8 cellular contexts compared by ENCODE assay signal in genomic region chr17:2055494-2056220, GRCh38. TPM values are rescaled to one million over a fixed set of nuclear protein-coding genes. Genes with fewer than 3 reads are reported as not detected.
DNase-seq lines count a peak whose midpoint lies in the region; ATAC-seq and TF ChIP-seq lines count a peak whose summit lies in the region.

No MANE protein-coding gene starts in this region.

- no peaks in the 10 kb centered on the region for H3K27me3 ChIP-seq in lung (ENCODE audit: control insufficient read depth, insufficient read depth)
- peaks cover 0 to 44% of the 10 kb centered on the region in 2 donors for H3K27me3 ChIP-seq in tibial artery

- H3K4me1 ChIP-seq in lung (ENCODE audit: control insufficient read depth in 2 of 2, insufficient read depth in 2 of 2, low read length in 2 of 2) (peaks cover 0 to 26% of the 10 kb centered on the region in 2 donors), tibial artery (peaks cover 0 to 45% (median 35%) of the 10 kb centered on the region in 4 donors)

- TF ChIP-seq CTCF in AG10803 (conservative IDR thresholded peaks at IDR 0.05; ENCODE audit: low read length) (no peak), lung (IDR thresholded peaks at IDR 0.05; ENCODE audit: control extremely low read depth, extremely low read depth) (no peak), tibial artery (IDR thresholded peaks at IDR 0.05) (no peak)

- H3K27ac ChIP-seq in lung (ENCODE audit: low read depth in 1 of 2, low read length in 1 of 2) (peak overlapping the region; percentile 86 to 88), tibial artery (peak overlapping the region; percentile 65 to 69)

- 3 to 6% methylated on average over 44 to 87 of the region's 87 CpGs for WGBS in lung, 2 donors

- peak overlapping the region; percentile 62 for H3K4me3 ChIP-seq in AG10803 (ENCODE audit: low read length)
- H3K4me3 ChIP-seq in Jurkat, Clone E6-1 (ENCODE audit: low read length) = peak overlapping the region; percentile 56; the same call in 1 of the 2 replicates
- H3K4me3 ChIP-seq in lung = peak overlapping the region; percentile 47
- H3K4me3 ChIP-seq in tibial artery = peak overlapping the region; percentile 51 to 60

- intact Hi-C loops in tibial artery (cut with DNase I; ENCODE audit: low total_unique reads) = loop anchor here (2.0 kb wide), 1 partner anchor 189 kb away; no protein-coding TSS in a partner anchor

- DNase-seq in AG10803 (ENCODE audit: low read depth) (peak; percentile 60), astrocyte of the hippocampus (ENCODE audit: low read depth, low spot score) (peak; percentile 75), lung (ENCODE audit: low spot score) (no peak), tibial artery (no peak), NOMO-1 treated with dmso at 0.1 percent for 144 hours (lab: John Stamatoyannopoulos, UW; ENCODE audit: unreplicated experiment) (no peak), NCI-H2171 treated with DMSO at 0.1 percent for 48 hours (lab: John Stamatoyannopoulos, UW) (no peak), OCI-M1 (lab: John Stamatoyannopoulos, UW) (no peak)
- DNase-seq in Jurkat, Clone E6-1 (ENCODE audit: low read depth, low spot score) = no peak

- H3K36me3 ChIP-seq in lung (ENCODE audit: control insufficient read depth in 2 of 2, insufficient read depth in 2 of 2, low read length in 2 of 2) = peaks cover 0 to 10% of the 10 kb centered on the region in 2 donors
- peaks cover 0 to 32% (median 10%) of the 10 kb centered on the region in 3 donors for H3K36me3 ChIP-seq in tibial artery

- H3K9me3 ChIP-seq in lung (ENCODE audit: control insufficient read depth in 2 of 2, insufficient read depth in 1 of 2, low read length in 1 of 2) (no peaks in the 10 kb centered on the region), tibial artery (no peaks in the 10 kb centered on the region)

- no peak for ATAC-seq in lung (ENCODE audit: insufficient read depth, low FRiP score)

RNA-seq across cellular contexts. Expression of gene HIC1, which starts 0.8 kb away (rescaled TPM):
- 2.7 TPM for polyA plus RNA-seq in Jurkat, Clone E6-1 (2012; ENCODE audit: insufficient read depth, insufficient read length)
- total RNA-seq in lung = 10 to 100 TPM; 28.9 to 34.8 TPM
- polyA plus RNA-seq in lung = 10 to 100 TPM in 1 of 2 donors, 1 to 10 TPM in 1; 5.5 to 14.4 TPM

RNA-seq across cellular contexts. Expression of gene OVCA2, which starts 13.8 kb away (rescaled TPM):
- 20.8 TPM for polyA plus RNA-seq in Jurkat, Clone E6-1 (2012; ENCODE audit: insufficient read depth, insufficient read length)
- total RNA-seq in lung = 10 to 100 TPM; 11.1 to 31.7 TPM
- 10 to 100 TPM; 43.2 to 55.4 TPM for polyA plus RNA-seq in lung

RNA-seq across cellular contexts. Expression of gene DPH1, which starts 25.7 kb away (rescaled TPM):
- 21.1 TPM for polyA plus RNA-seq in Jurkat, Clone E6-1 (2012; ENCODE audit: insufficient read depth, insufficient read length)
- total RNA-seq in lung = 10 to 100 TPM; 32.7 to 37.8 TPM
- 10 to 100 TPM; 21.1 to 21.6 TPM for polyA plus RNA-seq in lung

RNA-seq across cellular contexts. Expression of gene RTN4RL1, which starts 30.5 kb away (rescaled TPM):
- 4.6 TPM for polyA plus RNA-seq in Jurkat, Clone E6-1 (2012; ENCODE audit: insufficient read depth, insufficient read length)
- 1 to 10 TPM in 1 of 2 donors, under 1 TPM in 1; 0.65 to 7.3 TPM for total RNA-seq in lung
- polyA plus RNA-seq in lung = 1 to 10 TPM; 1.2 to 3.5 TPM

Comparison
In these comparisons a context has a peak if more than half of its experiments do, and no peak if none do; other contexts are left out.
1. DNase-seq: peak in AG10803 (single experiment) and astrocyte of the hippocampus (single experiment); none in Jurkat, Clone E6-1 (single experiment), lung (single experiment), tibial artery (0 of 2), NOMO-1 treated with dmso at 0.1 percent for 144 hours (single experiment), NCI-H2171 treated with DMSO at 0.1 percent for 48 hours (single experiment) and OCI-M1 (single experiment).
2. Peak in every context shown above with its lines, with median percentiles within 50 percentile points of each other: H3K4me3 ChIP-seq.